8 cellular contexts compared by ENCODE assay signal in the genomic region with DNA sequence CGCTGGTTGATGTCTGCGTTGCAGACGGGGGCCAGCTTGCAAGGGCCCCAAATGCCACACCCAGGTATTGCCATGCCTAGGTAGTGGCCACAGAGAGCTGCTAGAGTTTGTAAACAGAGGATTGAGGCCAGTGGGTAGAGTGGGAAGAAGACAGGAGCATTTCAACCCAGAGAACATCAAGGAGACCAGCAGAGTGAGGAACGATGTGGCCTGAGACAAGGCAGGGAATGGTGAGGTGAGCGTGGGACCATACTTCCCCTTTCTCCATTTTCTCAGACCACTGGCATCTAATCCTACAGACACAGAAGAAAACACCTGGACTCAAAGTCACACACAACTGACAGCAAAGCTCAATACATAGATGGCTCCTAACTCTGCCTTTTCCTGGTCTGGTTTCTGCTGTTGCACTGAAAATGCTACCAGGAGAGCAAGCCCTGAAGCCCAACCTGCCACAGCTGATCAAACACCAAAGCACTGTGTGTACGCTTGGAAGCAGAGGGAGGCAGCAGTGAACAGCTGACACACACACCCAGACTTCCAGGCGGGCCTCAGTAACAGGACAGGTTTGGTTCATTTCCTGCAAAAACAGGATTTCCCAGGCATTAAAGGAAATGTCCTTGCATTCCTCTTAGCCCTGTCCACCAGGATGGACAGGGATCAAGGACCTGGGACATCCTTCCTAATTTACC. TPM values are rescaled to one million over a fixed set of nuclear protein-coding genes. Genes with fewer than 3 reads are reported as not detected.
A peak's percentile ranks its signal among the peaks of the same experiment; 100 is the strongest.
DNase-seq lines count a peak whose midpoint lies in the region; ATAC-seq and TF ChIP-seq lines count a peak whose summit lies in the region.

No MANE protein-coding gene starts in this region.

- no peak overlapping the region for H3K4me3 ChIP-seq in astrocyte of the spinal cord (ENCODE audit: low read depth, low read length)

- ATAC-seq in HG03039 (IDR thresholded peaks at IDR 0.05; ENCODE audit: unreplicated experiment): no peak

- peak overlapping the region; percentile 77 for H3K4me3 Mint-ChIP-seq in Calu3 (ENCODE audit: low read depth, unreplicated experiment)

- H3K9me3 Mint-ChIP-seq in Calu3 (ENCODE audit: low read depth, unreplicated experiment): peaks cover 3% of the 10 kb centered on the region

- intact Hi-C loops in Calu3 (cut with micrococcal nuclease; ENCODE audit: unreplicated experiment): no loop called here

- TF ChIP-seq CTCF in Calu3 (IDR thresholded peaks at IDR 0.05; ENCODE audit: unreplicated experiment) (no peak), astrocyte of the spinal cord (IDR thresholded peaks at IDR 0.05; ENCODE audit: low read depth, low read length) (no peak)

- in situ Hi-C loops in astrocyte of the spinal cord (cut with HindIII; ENCODE audit: low sequenced_read_pairs): no loop called here

- peaks cover 9% of the 10 kb centered on the region for H3K36me3 Mint-ChIP-seq in Calu3 (ENCODE audit: insufficient read depth, unreplicated experiment)

- no peak overlapping the region for H3K27ac Mint-ChIP-seq in Calu3 (ENCODE audit: unreplicated experiment)

- H3K4me1 Mint-ChIP-seq in Calu3 (ENCODE audit: low read depth, unreplicated experiment): no peaks in the 10 kb centered on the region

- H3K27me3 Mint-ChIP-seq in Calu3 (ENCODE audit: unreplicated experiment): peaks cover 42% of the 10 kb centered on the region

- DNase-seq in Calu3: no peak
- DNase-seq in NCI-H1092 treated with DMSO at 0.1 percent for 48 hours (lab: John Stamatoyannopoulos, UW): peak; percentile 83
- DNase-seq in astrocyte of the spinal cord (ENCODE audit: low read depth, low spot score): peak; percentile 29
- DNase-seq in mucosa of gallbladder (ENCODE audit: low spot score): peak; percentile 25
- DNase-seq in EL: no peak
- no peak for DNase-seq in HK-2 (ENCODE audit: unreplicated experiment)
- DNase-seq in Kasumi-1 (lab: John Stamatoyannopoulos, UW): no peak

- CTCF ChIA-PET in Calu3 (lab: Charles Lee): interaction anchor here (0.9 kb wide), 1 partner anchor 9 kb away, joined by 3 read pairs; no protein-coding TSS in a partner anchor

- no TSS peak for BruUV-seq in Calu3 (replicated peaks; lab: Mats Ljungman, UMichigan)

RNA-seq across cellular contexts. Expression of a gene that starts 1.6 kb away (rescaled TPM):
- total RNA-seq in Calu3 (2022) (12.4 and 15.3 TPM in 2 replicates), mucosa of gallbladder (34.4 TPM)

Comparison
In these comparisons a context has a peak if more than half of its experiments do, and no peak if none do; other contexts are left out.
1. DNase-seq: peak in NCI-H1092 treated with DMSO at 0.1 percent for 48 hours (single experiment), astrocyte of the spinal cord (single experiment) and mucosa of gallbladder (single experiment); none in Calu3 (single experiment), EL (single experiment), HK-2 (single experiment) and Kasumi-1 (0 of 2).